17 cellular contexts compared by ENCODE assay signal in genomic region chr20:17587831-17588230, GRCh38.
"Had no signal": no experiment of that assay in that cellular context is flagged by ENCODE, and none has a peak within 500 bp of the region (broad histone marks: within the 10 kb centered on the region; RNA-seq: fewer than 3 reads in every experiment).

No MANE protein-coding gene starts in this region.

- H3K27me3 ChIP-seq: upper lobe of right lung had no signal

- H3K4me3 ChIP-seq: upper lobe of right lung had no signal

- H3K9me3 Mint-ChIP-seq: activated naive CD4-positive, alpha-beta T cell treated with anti-CD3 and anti-CD28 coated beads for 36 hours; activated naive CD8-positive, alpha-beta T cell treated with anti-CD3 and anti-CD28 coated beads, Interleukin-2, amount 50 U/mL, for 24 hours; activated T-helper 2 cell treated with anti-CD3 and anti-CD28 coated beads, Interferon-gamma antibody, Interleukin-2, Interleukin-4, amounts not matched to agents 10 μg/mL and 5 μg/mL and 100 μg/mL, durations not matched to agents 14 hours and 24 hours and 36 hours; nephron; T-cell had no signal

- H3K9ac ChIP-seq: SK-N-SH had no signal

- DNase-seq: activated CD4-positive, alpha-beta T cell treated with anti-CD3 and anti-CD28 coated beads for 1 hour; activated CD4-positive, alpha-beta T cell treated with anti-CD3 and anti-CD28 coated beads, Interleukin-2, amount 50 U/mL, for 48 hours; activated naive CD4-positive, alpha-beta T cell treated with anti-CD3 and anti-CD28 coated beads for 36 hours; activated naive CD8-positive, alpha-beta T cell treated with anti-CD3 and anti-CD28 coated beads, Interleukin-2, amount 50 U/mL, for 24 hours; activated T-cell treated with anti-CD3 and anti-CD28 coated beads, Interleukin-2, amount 50 U/mL, for 1 hour; central memory CD4-positive, alpha-beta T cell; cortex of kidney; effector CD4-positive, alpha-beta T cell; foreskin fibroblast; mesendoderm; SK-N-SH; stimulated activated CD4-positive, alpha-beta T cell treated with anti-CD3 and anti-CD28 coated beads, Interleukin-1b, Interleukin-23, amount 100 ng/mL, for 48 hours; T-cell; T1000; upper lobe of right lung had no signal

- H3K27ac Mint-ChIP-seq: activated naive CD4-positive, alpha-beta T cell treated with anti-CD3 and anti-CD28 coated beads for 36 hours; activated naive CD8-positive, alpha-beta T cell treated with anti-CD3 and anti-CD28 coated beads, Interleukin-2, amount 50 U/mL, for 24 hours; activated T-helper 2 cell treated with anti-CD3 and anti-CD28 coated beads, Interferon-gamma antibody, Interleukin-2, Interleukin-4, amounts not matched to agents 10 μg/mL and 5 μg/mL and 100 μg/mL, durations not matched to agents 14 hours and 24 hours and 36 hours; nephron; T-cell had no signal

- H3K27me3 Mint-ChIP-seq: activated naive CD8-positive, alpha-beta T cell treated with anti-CD3 and anti-CD28 coated beads, Interleukin-2, amount 50 U/mL, for 24 hours; T-cell had no signal

- H3K9me3 ChIP-seq: SK-N-SH, upper lobe of right lung had no signal

- ATAC-seq: activated naive CD8-positive, alpha-beta T cell treated with anti-CD3 and anti-CD28 coated beads, Interleukin-2, amount 50 U/mL, for 24 hours; T-cell; upper lobe of right lung had no signal

- H3K27ac ChIP-seq: upper lobe of right lung had no signal

- H3K4me3 Mint-ChIP-seq: activated naive CD4-positive, alpha-beta T cell treated with anti-CD3 and anti-CD28 coated beads for 36 hours; activated naive CD8-positive, alpha-beta T cell treated with anti-CD3 and anti-CD28 coated beads, Interleukin-2, amount 50 U/mL, for 24 hours; nephron; T-cell had no signal
